ENCODE assay signal across 35 cellular contexts in the genomic region with DNA sequence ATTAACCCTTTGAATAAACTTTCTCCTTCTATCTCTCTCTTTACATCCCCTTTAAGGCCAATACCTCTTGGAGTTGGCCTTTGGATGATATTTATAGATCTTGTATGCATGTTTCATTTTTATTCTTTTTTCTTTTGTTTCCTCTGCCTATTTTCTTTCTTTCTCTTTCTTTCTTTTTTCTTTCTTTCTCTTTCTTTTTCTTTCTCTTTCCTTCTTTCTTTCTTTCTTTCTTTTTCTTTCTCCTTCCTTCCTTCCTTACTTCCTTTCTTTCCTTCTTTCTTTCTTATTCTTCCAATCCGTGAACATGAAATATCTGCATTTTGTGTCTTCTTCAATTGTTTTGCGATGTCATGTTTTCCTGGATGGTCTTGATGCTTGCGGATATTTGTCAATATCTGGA.
"Had no signal": no experiment of that assay in that cellular context is flagged by ENCODE, and none has a peak within 500 bp of the region (broad histone marks: within the 10 kb centered on the region; RNA-seq: fewer than 3 reads in every experiment).

No MANE protein-coding gene starts in this region.

- H3K36me3 ChIP-seq: adrenal gland, brain microvascular endothelial cell, breast epithelium had no signal

- H3K4me1 ChIP-seq: adrenal gland, body of pancreas, breast epithelium had no signal

- H3K27ac ChIP-seq: adrenal gland, body of pancreas, brain microvascular endothelial cell, breast epithelium, VCaP had no signal

- H3K27me3 ChIP-seq: adrenal gland, body of pancreas, brain microvascular endothelial cell, breast epithelium had no signal

- H3K9me3 Mint-ChIP-seq: activated CD4-positive, alpha-beta memory T cell treated with anti-CD3 and anti-CD28 coated beads, Interleukin-2, amount 10 ng/mL, durations not matched to agents 7 days and 5 days; activated CD4-positive, alpha-beta T cell treated with anti-CD3 and anti-CD28 coated beads, Interleukin-2, amount 10 ng/mL, durations not matched to agents 7 days and 5 days; activated naive CD4-positive, alpha-beta T cell treated with anti-CD3 and anti-CD28 coated beads for 36 hours; activated naive CD4-positive, alpha-beta T cell treated with anti-CD3 and anti-CD28 coated beads, Interleukin-2, amount 50 U/mL, for 72 hours; activated naive CD8-positive, alpha-beta T cell treated with anti-CD3 and anti-CD28 coated beads for 36 hours; activated T-cell treated with anti-CD3 and anti-CD28 coated beads, Interleukin-2, amount 50 U/mL, for 24 hours; T-helper 1 cell treated with Interleukin-12 subunit alpha and Interleukin-12 subunit beta and Interleukin-4 antibody, amounts not matched to agents 30 μg/mL and 1 μg/mL, for 36 hours; T-helper 2 cell treated with Interferon-gamma antibody and Interleukin-4, amounts not matched to agents 5 μg/mL and 100 μg/mL, for 36 hours had no signal

- H3K36me3 Mint-ChIP-seq: activated CD8-positive, alpha-beta memory T cell treated with anti-CD3 and anti-CD28 coated beads, Interleukin-2, amount 10 ng/mL, durations not matched to agents 7 days and 5 days; activated naive CD4-positive, alpha-beta T cell treated with anti-CD3 and anti-CD28 coated beads, Interleukin-2, amount 50 U/mL, for 72 hours; activated naive CD8-positive, alpha-beta T cell treated with anti-CD3 and anti-CD28 coated beads for 36 hours had no signal

- H3K27me3 Mint-ChIP-seq: activated B cell treated with CpG ODN at 0.5 μM for 24 hours had no signal

- DNase-seq: activated B cell treated with CpG ODN at 0.5 μM for 24 hours; activated CD4-positive, alpha-beta memory T cell treated with anti-CD3 and anti-CD28 coated beads, Interleukin-2, amount 10 ng/mL, durations not matched to agents 7 days and 5 days; activated CD4-positive, alpha-beta T cell treated with anti-CD3 and anti-CD28 coated beads for 1 hour; activated CD4-positive, alpha-beta T cell treated with anti-CD3 and anti-CD28 coated beads for 36 hours; activated CD4-positive, alpha-beta T cell treated with anti-CD3 and anti-CD28 coated beads for 48 hours; activated CD4-positive, alpha-beta T cell treated with anti-CD3 and anti-CD28 coated beads, Interleukin-2, amount 10 ng/mL, durations not matched to agents 7 days and 5 days; activated CD4-positive, alpha-beta T cell treated with anti-CD3 and anti-CD28 coated beads, Interleukin-2, amount 50 U/mL, for 48 hours; activated CD8-positive, alpha-beta memory T cell treated with anti-CD3 and anti-CD28 coated beads for 24 hours; activated CD8-positive, alpha-beta memory T cell treated with anti-CD3 and anti-CD28 coated beads, Interleukin-2, amount 10 ng/mL, durations not matched to agents 7 days and 5 days; activated CD8-positive, alpha-beta memory T cell treated with anti-CD3 and anti-CD28 coated beads, Interleukin-2, amount 50 U/mL, for 48 hours; activated effector memory CD4-positive, alpha-beta T cell treated with anti-CD3 and anti-CD28 coated beads, Interleukin-2, amount 50 U/mL, for 16 hours; activated gamma-delta T cell treated with Interleukin-2 at 50 U/mL for 16 hours; activated naive CD4-positive, alpha-beta T cell; activated naive CD4-positive, alpha-beta T cell treated with anti-CD3 and anti-CD28 coated beads for 36 hours; activated naive CD4-positive, alpha-beta T cell treated with anti-CD3 and anti-CD28 coated beads, Interleukin-2, amount 50 U/mL, for 16 hours; activated naive CD8-positive, alpha-beta T cell treated with anti-CD3 and anti-CD28 coated beads for 36 hours; activated T-cell treated with anti-CD3 and anti-CD28 coated beads, Interleukin-2, amount 50 U/mL, for 24 hours; activated T-cell treated with anti-CD3 and anti-CD28 coated beads, Interleukin-2, amount 50 U/mL, for 48 hours; adrenal gland; amniotic stem cell; aorta; body of pancreas; brain microvascular endothelial cell; central memory CD4-positive, alpha-beta T cell; T-helper 2 cell; T-helper 9 cell had no signal

- ATAC-seq: activated CD4-positive, alpha-beta T cell treated with anti-CD3 and anti-CD28 coated beads for 36 hours; activated CD4-positive, CD25-positive, alpha-beta regulatory T cell treated with anti-CD3 and anti-CD28 coated beads, Interleukin-2, amount 50 U/mL, for 24 hours; activated CD8-positive, alpha-beta memory T cell treated with anti-CD3 and anti-CD28 coated beads, Interleukin-2, amount 10 ng/mL, durations not matched to agents 7 days and 5 days; activated naive CD4-positive, alpha-beta T cell treated with anti-CD3 and anti-CD28 coated beads, Interleukin-2, amount 50 U/mL, for 72 hours; body of pancreas had no signal

- H3K4me1 Mint-ChIP-seq: activated B cell treated with CpG ODN at 0.5 μM for 24 hours; activated CD4-positive, alpha-beta memory T cell treated with anti-CD3 and anti-CD28 coated beads, Interleukin-2, amount 10 ng/mL, durations not matched to agents 7 days and 5 days; activated CD4-positive, alpha-beta T cell treated with anti-CD3 and anti-CD28 coated beads for 36 hours; activated CD4-positive, alpha-beta T cell treated with anti-CD3 and anti-CD28 coated beads, Interleukin-2, amount 10 ng/mL, durations not matched to agents 7 days and 5 days; activated CD8-positive, alpha-beta memory T cell treated with anti-CD3 and anti-CD28 coated beads, Interleukin-2, amount 10 ng/mL, durations not matched to agents 7 days and 5 days; activated naive CD8-positive, alpha-beta T cell treated with anti-CD3 and anti-CD28 coated beads for 36 hours had no signal

- H3K4me3 ChIP-seq: adrenal gland, body of pancreas, breast epithelium had no signal

- H3K9me3 ChIP-seq: adrenal gland, body of pancreas, breast epithelium had no signal

- H3K4me3 Mint-ChIP-seq: activated B cell treated with CpG ODN at 0.5 μM for 24 hours; activated CD4-positive, alpha-beta memory T cell treated with anti-CD3 and anti-CD28 coated beads, Interleukin-2, amount 10 ng/mL, durations not matched to agents 7 days and 5 days; activated CD4-positive, alpha-beta T cell treated with anti-CD3 and anti-CD28 coated beads for 36 hours; activated CD4-positive, alpha-beta T cell treated with anti-CD3 and anti-CD28 coated beads, Interleukin-2, amount 10 ng/mL, durations not matched to agents 7 days and 5 days; activated CD8-positive, alpha-beta memory T cell treated with anti-CD3 and anti-CD28 coated beads, Interleukin-2, amount 10 ng/mL, durations not matched to agents 7 days and 5 days; activated naive CD4-positive, alpha-beta T cell treated with anti-CD3 and anti-CD28 coated beads for 36 hours; activated naive CD8-positive, alpha-beta T cell treated with anti-CD3 and anti-CD28 coated beads for 36 hours; activated T-cell treated with anti-CD3 and anti-CD28 coated beads, Interleukin-2, amount 50 U/mL, for 24 hours; T-helper 1 cell treated with Interleukin-12 subunit alpha and Interleukin-12 subunit beta and Interleukin-4 antibody, amounts not matched to agents 30 μg/mL and 1 μg/mL, for 36 hours; T-helper 2 cell treated with Interferon-gamma antibody and Interleukin-4, amounts not matched to agents 5 μg/mL and 100 μg/mL, for 36 hours had no signal

- H3K27ac Mint-ChIP-seq: activated B cell treated with CpG ODN at 0.5 μM for 24 hours; activated CD4-positive, alpha-beta memory T cell treated with anti-CD3 and anti-CD28 coated beads, Interleukin-2, amount 10 ng/mL, durations not matched to agents 7 days and 5 days; activated CD4-positive, alpha-beta T cell treated with anti-CD3 and anti-CD28 coated beads for 36 hours; activated CD4-positive, alpha-beta T cell treated with anti-CD3 and anti-CD28 coated beads, Interleukin-2, amount 10 ng/mL, durations not matched to agents 7 days and 5 days; activated CD8-positive, alpha-beta memory T cell treated with anti-CD3 and anti-CD28 coated beads, Interleukin-2, amount 10 ng/mL, durations not matched to agents 7 days and 5 days; activated naive CD4-positive, alpha-beta T cell treated with anti-CD3 and anti-CD28 coated beads for 36 hours; activated naive CD4-positive, alpha-beta T cell treated with anti-CD3 and anti-CD28 coated beads, Interleukin-2, amount 50 U/mL, for 72 hours; activated naive CD8-positive, alpha-beta T cell treated with anti-CD3 and anti-CD28 coated beads for 36 hours; activated T-cell treated with anti-CD3 and anti-CD28 coated beads, Interleukin-2, amount 50 U/mL, for 24 hours; T-helper 1 cell treated with Interleukin-12 subunit alpha and Interleukin-12 subunit beta and Interleukin-4 antibody, amounts not matched to agents 30 μg/mL and 1 μg/mL, for 36 hours; T-helper 2 cell treated with Interferon-gamma antibody and Interleukin-4, amounts not matched to agents 5 μg/mL and 100 μg/mL, for 36 hours had no signal

- FAIRE-seq: astrocyte, colon, TTC549 had no signal
